In genomic region chr3:42079701-42080323, GRCh38 we compare ENCODE assay signal across 8 cellular contexts. TPM values are rescaled to one million over a fixed set of nuclear protein-coding genes. Genes with fewer than 3 reads are reported as not detected.
DNase-seq lines count a peak whose midpoint lies in the region; ATAC-seq and TF ChIP-seq lines count a peak whose summit lies in the region.

No MANE protein-coding gene starts in this region.

- intact Hi-C loops in CD4-positive, alpha-beta memory T cell (cut with micrococcal nuclease), result loop anchor here (5.0 kb wide), 1 partner anchor 118 kb away; the partner anchor contains the start of gene ULK4

- TF ChIP-seq CTCF in NB4 (IDR thresholded peaks at IDR 0.05; ENCODE audit: low read depth, low read length) (no peak), osteocyte (IDR thresholded peaks at IDR 0.05) (no peak)

- peak overlapping the region; percentile 53 for H3K27ac ChIP-seq in CD4-positive, alpha-beta memory T cell (ENCODE audit: low read depth, low read length)

- no peaks in the 10 kb centered on the region for H3K9me3 ChIP-seq in CD4-positive, alpha-beta memory T cell (ENCODE audit: control insufficient read depth in 1 of 2, low read length in 2 of 2)

- no peak for ATAC-seq in effector memory CD8-positive, alpha-beta T cell (replicated peaks)
- no peak for ATAC-seq in HG02884 (IDR thresholded peaks at IDR 0.05; ENCODE audit: unreplicated experiment)

- no peak for TF ChIP-seq POLR2A in NB4 (IDR thresholded peaks at IDR 0.05; ENCODE audit: extremely low read depth, insufficient read length)

- H3K9me3 Mint-ChIP-seq in CD4-positive, alpha-beta memory T cell, result peaks cover 0 to 10% (median 4%) of the 10 kb centered on the region in 8 donors
- no peaks in the 10 kb centered on the region for H3K9me3 Mint-ChIP-seq in effector memory CD8-positive, alpha-beta T cell
- peaks cover 7% of the 10 kb centered on the region for H3K9me3 Mint-ChIP-seq in osteocyte (ENCODE audit: unreplicated experiment)

- no peak for DNase-seq in CD4-positive, alpha-beta memory T cell
- DNase-seq in NB4 (ENCODE audit: low read depth) (peak; percentile 25), osteocyte (ENCODE audit: extremely low spot score, unreplicated experiment) (no peak), HuH-7.5 (ENCODE audit: low spot score) (no peak), amniotic stem cell (lab: John Stamatoyannopoulos, UW) (no peak)
- no peak for DNase-seq in effector memory CD8-positive, alpha-beta T cell
- DNase-seq in stimulated activated CD4-positive, alpha-beta T cell treated with anti-CD3 and anti-CD28 coated beads, Interleukin-4, amount 100 ng/mL, for 24 hours, result no peak

- H3K4me1 ChIP-seq in CD4-positive, alpha-beta memory T cell (ENCODE audit: insufficient read depth, low read length), result peaks cover 44% of the 10 kb centered on the region

- H3K27me3 ChIP-seq in CD4-positive, alpha-beta memory T cell (ENCODE audit: insufficient read depth, low read length), result no peaks in the 10 kb centered on the region

- peak overlapping the region; percentile 75 to 95 (median 91) for H3K27ac Mint-ChIP-seq in CD4-positive, alpha-beta memory T cell
- peak overlapping the region; percentile 89 to 92 for H3K27ac Mint-ChIP-seq in effector memory CD8-positive, alpha-beta T cell
- H3K27ac Mint-ChIP-seq in osteocyte (ENCODE audit: unreplicated experiment), result peak overlapping the region; percentile 96

- CTCF ChIA-PET in CD4-positive, alpha-beta memory T cell (lab: Charles Lee; ENCODE audit: partially characterized antibody), result interaction anchor here (1.4 to 3.9 kb wide), 3 partner anchors 12 to 65 kb away, joined by 4 to 21 read pairs (median 5); no protein-coding TSS in a partner anchor

- POLR2A ChIA-PET in CD4-positive, alpha-beta memory T cell (lab: Charles Lee; ENCODE audit: partially characterized antibody), result no interaction called here

- peak overlapping the region in 2 of 8 donors; percentile 59 to 65 for H3K4me3 Mint-ChIP-seq in CD4-positive, alpha-beta memory T cell
- H3K4me3 Mint-ChIP-seq in effector memory CD8-positive, alpha-beta T cell, result no peak overlapping the region
- no peak overlapping the region for H3K4me3 Mint-ChIP-seq in osteocyte (ENCODE audit: unreplicated experiment)

- H3K27me3 Mint-ChIP-seq in CD4-positive, alpha-beta memory T cell, result no peaks in the 10 kb centered on the region
- H3K27me3 Mint-ChIP-seq in effector memory CD8-positive, alpha-beta T cell, result no peaks in the 10 kb centered on the region
- no peaks in the 10 kb centered on the region for H3K27me3 Mint-ChIP-seq in osteocyte (ENCODE audit: unreplicated experiment)

- peaks cover 40 to 64% (median 48%) of the 10 kb centered on the region in 4 donors for H3K4me1 Mint-ChIP-seq in CD4-positive, alpha-beta memory T cell
- peaks cover 40 to 54% of the 10 kb centered on the region in 2 donors for H3K4me1 Mint-ChIP-seq in effector memory CD8-positive, alpha-beta T cell (ENCODE audit: low read depth in 2 of 2)
- H3K4me1 Mint-ChIP-seq in osteocyte (ENCODE audit: unreplicated experiment), result peaks cover 50% of the 10 kb centered on the region

- peaks cover 3 to 8% of the 10 kb centered on the region in 2 donors for H3K36me3 Mint-ChIP-seq in CD4-positive, alpha-beta memory T cell
- peaks cover 7% of the 10 kb centered on the region for H3K36me3 Mint-ChIP-seq in effector memory CD8-positive, alpha-beta T cell (ENCODE audit: insufficient read depth)
- H3K36me3 Mint-ChIP-seq in osteocyte (ENCODE audit: unreplicated experiment), result peaks cover 5% of the 10 kb centered on the region

- H3K4me3 ChIP-seq in CD4-positive, alpha-beta memory T cell (ENCODE audit: low read length in 2 of 2), result no peak overlapping the region
- no peak overlapping the region for H3K4me3 ChIP-seq in NB4 (ENCODE audit: low read depth, low read length)

- H3K36me3 ChIP-seq in CD4-positive, alpha-beta memory T cell (ENCODE audit: insufficient read depth, low read length), result no peaks in the 10 kb centered on the region

RNA-seq across cellular contexts. Expression of gene TRAK1, which starts 11.3 kb away (rescaled TPM):
- 10 to 100 TPM; 15.9 to 17.2 TPM for total RNA-seq in CD4-positive, alpha-beta memory T cell
- polyA plus RNA-seq in CD4-positive, alpha-beta memory T cell, result 10 to 100 TPM in 1 of 2 donors, 1 to 10 TPM in 1; 3.4 to 10.5 TPM
- total RNA-seq in osteocyte, result 30.7 and 35.7 TPM in 2 replicates
